Comparison of ENCODE assay signal across 11 cellular contexts in genomic region chrX:30620980-30621716, GRCh38. TPM values are rescaled to one million over a fixed set of nuclear protein-coding genes. Genes with fewer than 3 reads are reported as not detected.
DNase-seq lines count a peak whose midpoint lies in the region; ATAC-seq and TF ChIP-seq lines count a peak whose summit lies in the region.
"Had no signal": no experiment of that assay in that cellular context is flagged by ENCODE, and none has a peak within 500 bp of the region (broad histone marks: within the 10 kb centered on the region; RNA-seq: fewer than 3 reads in every experiment).

No MANE protein-coding gene starts in this region.

- H3K4me1 ChIP-seq in rectal smooth muscle tissue (ENCODE audit: control insufficient read depth, insufficient read depth, low read length), result no peaks in the 10 kb centered on the region
- no peaks in the 10 kb centered on the region for H3K4me1 ChIP-seq in esophagus muscularis mucosa

- 69% methylated on average over 6 of the region's 6 CpGs for WGBS in esophagus muscularis mucosa

- H3K4me3 ChIP-seq in fibroblast of mammary gland (ENCODE audit: control insufficient read depth, low read depth, low read length) (no peak overlapping the region), rectal smooth muscle tissue (ENCODE audit: low read length) (no peak overlapping the region), esophagus muscularis mucosa (no peak overlapping the region)

- intact Hi-C loops in esophagus muscularis mucosa (cut with DNase I), result no loop called here

- peaks cover 0 to 13% (median 0%) of the 10 kb centered on the region in 4 donors for H3K9me3 ChIP-seq in esophagus muscularis mucosa

- H3K27ac ChIP-seq in rectal smooth muscle tissue (ENCODE audit: low read depth, low read length) (peak overlapping the region; percentile 51), esophagus muscularis mucosa (replicated peaks in 1 of 4) (peak overlapping the region in 2 of 4 donors; percentile 31 to 46)

- no peak for TF ChIP-seq EP300 in esophagus muscularis mucosa (IDR thresholded peaks at IDR 0.05)

- no peak overlapping the region for H3K9ac ChIP-seq in rectal smooth muscle tissue (ENCODE audit: low read length)

- H3K36me3 ChIP-seq in rectal smooth muscle tissue (ENCODE audit: control insufficient read depth, insufficient read depth, low read length) (no peaks in the 10 kb centered on the region), esophagus muscularis mucosa (no peaks in the 10 kb centered on the region)

- ATAC-seq in HG03025 (IDR thresholded peaks at IDR 0.05; ENCODE audit: low FRiP score, unreplicated experiment) (no peak), HG03432 (IDR thresholded peaks at IDR 0.05; ENCODE audit: unreplicated experiment) (no peak)
- ATAC-seq: HCT116 had no signal

- DNase-seq in ELF-1 (ENCODE audit: low read depth, low spot score), result peak; percentile 19
- DNase-seq in OCI-M1 (lab: John Stamatoyannopoulos, UW), result peak; percentile 54
- DNase-seq in fibroblast of mammary gland (ENCODE audit: low read depth), result peak; percentile 93
- DNase-seq in esophagus muscularis mucosa (ENCODE audit: extremely low spot score), result no peak
- no peak for DNase-seq in stimulated activated CD8-positive, alpha-beta memory T cell treated with anti-CD3 and anti-CD28 coated beads, Interleukin-4, amount 100 ng/mL, for 48 hours
- DNase-seq: NCI-H1417, T-helper 9 cell had no signal

- H3K27me3 ChIP-seq in rectal smooth muscle tissue (ENCODE audit: control insufficient read depth, insufficient read depth, low read length), result no peaks in the 10 kb centered on the region
- H3K27me3 ChIP-seq in esophagus muscularis mucosa, result no peaks in the 10 kb centered on the region

- no peak for TF ChIP-seq POLR2A in esophagus muscularis mucosa (IDR thresholded peaks at IDR 0.05; ENCODE audit: low read depth)

- TF ChIP-seq CTCF in fibroblast of mammary gland (conservative IDR thresholded peaks at IDR 0.05; ENCODE audit: control insufficient read depth, insufficient read depth, low read depth, low read length) (no peak), esophagus muscularis mucosa (IDR thresholded peaks at IDR 0.05) (no peak)

RNA-seq across cellular contexts. Expression of gene GK, which starts 32.1 kb away (rescaled TPM):
- total RNA-seq in esophagus muscularis mucosa, result 10 to 100 TPM in 1 of 4 donors, 1 to 10 TPM in 3; 2.5 to 16.9 (median 4.9) TPM

RNA-seq across cellular contexts. Expression of gene TASL, which starts 43.6 kb away (rescaled TPM):
- under 1 TPM; 0.13 to 0.75 (median 0.37) TPM for total RNA-seq in esophagus muscularis mucosa

Comparison
In these comparisons a context has a peak if more than half of its experiments do, and no peak if none do; other contexts are left out.
1. DNase-seq: peak in ELF-1 (single experiment), OCI-M1 (single experiment) and fibroblast of mammary gland (single experiment); none in esophagus muscularis mucosa (single experiment) and stimulated activated CD8-positive, alpha-beta memory T cell treated with anti-CD3 and anti-CD28 coated beads, Interleukin-4, amount 100 ng/mL, for 48 hours (single experiment).